ENCODE assay signal across 13 cellular contexts in genomic region chr12:3130053-3130805, GRCh38. TPM values are rescaled to one million over a fixed set of nuclear protein-coding genes. Genes with fewer than 3 reads are reported as not detected.
A peak's percentile ranks its signal among the peaks of the same experiment; 100 is the strongest.
DNase-seq lines count a peak whose midpoint lies in the region; ATAC-seq and TF ChIP-seq lines count a peak whose summit lies in the region.
"Had no signal": no experiment of that assay in that cellular context is flagged by ENCODE, and none has a peak within 500 bp of the region (broad histone marks: within the 10 kb centered on the region; RNA-seq: fewer than 3 reads in every experiment).

No MANE protein-coding gene starts in this region.

- H3K4me1 ChIP-seq in endodermal cell (ENCODE audit: control insufficient read depth, insufficient read depth, low read length) = no peaks in the 10 kb centered on the region

- H3K27ac ChIP-seq in endodermal cell (ENCODE audit: low read depth, low read length) = no peak overlapping the region

- peaks cover 1% of the 10 kb centered on the region for H3K9me3 Mint-ChIP-seq in endodermal cell
- H3K9me3 Mint-ChIP-seq in naive thymus-derived CD8-positive, alpha-beta T cell = peaks cover 0 to 12% (median 6%) of the 10 kb centered on the region in 9 donors

- H3K9ac ChIP-seq in endodermal cell (ENCODE audit: extremely low read depth, low read length, poor library complexity, severe bottlenecking) = no peak overlapping the region

- ATAC-seq in naive thymus-derived CD8-positive, alpha-beta T cell = peak in 1 of 2 donors; percentile 32

- POLR2A ChIA-PET in naive thymus-derived CD8-positive, alpha-beta T cell (lab: Charles Lee) = no interaction called here

- peak; percentile 50 for DNase-seq in DMS79 (lab: John Stamatoyannopoulos, UW)
- DNase-seq in NCI-H2171 (lab: John Stamatoyannopoulos, UW) = peak; percentile 22
- no peak for DNase-seq in endodermal cell
- DNase-seq in naive thymus-derived CD8-positive, alpha-beta T cell = no peak
- no peak for DNase-seq in KG1 (lab: John Stamatoyannopoulos, UW)
- DNase-seq in HT-29 (ENCODE audit: low spot score) = no peak
- DNase-seq in activated naive CD4-positive, alpha-beta T cell treated with anti-CD3 and anti-CD28 coated beads, Interleukin-2, amount 50 U/mL, for 16 hours = no peak
- DNase-seq in EL = no peak
- DNase-seq: activated T-cell treated with anti-CD3 and anti-CD28 coated beads, Interleukin-2, amount 50 U/mL, for 1 hour; central memory CD4-positive, alpha-beta T cell; COR-L47; NCI-H187 had no signal

- peak overlapping the region; percentile 16 for H3K27ac Mint-ChIP-seq in endodermal cell
- no peak overlapping the region for H3K27ac Mint-ChIP-seq in naive thymus-derived CD8-positive, alpha-beta T cell
- H3K27ac Mint-ChIP-seq: T-helper 1 cell treated with Interleukin-12 subunit alpha and Interleukin-12 subunit beta and Interleukin-4 antibody, amounts not matched to agents 30 μg/mL and 1 μg/mL, for 36 hours had no signal

- 87 to 90% methylated on average over 16 to 24 of the region's 24 CpGs for WGBS in endodermal cell (ENCODE audit: insufficient coverage in 1 of 2, insufficient read length in 1 of 2), 2 experiments

- peaks cover 13% of the 10 kb centered on the region for H3K4me1 Mint-ChIP-seq in endodermal cell
- peaks cover 17 to 22% (median 22%) of the 10 kb centered on the region in 4 donors for H3K4me1 Mint-ChIP-seq in naive thymus-derived CD8-positive, alpha-beta T cell

- H3K9me3 ChIP-seq in endodermal cell (ENCODE audit: control insufficient read depth, low read length) = no peaks in the 10 kb centered on the region

- no peaks in the 10 kb centered on the region for H3K36me3 ChIP-seq in endodermal cell (ENCODE audit: control insufficient read depth, insufficient read depth, low read length)

- no peaks in the 10 kb centered on the region for H3K27me3 Mint-ChIP-seq in endodermal cell (ENCODE audit: insufficient read depth)
- H3K27me3 Mint-ChIP-seq in naive thymus-derived CD8-positive, alpha-beta T cell = peaks cover 30 to 72% (median 52%) of the 10 kb centered on the region in 5 donors

- H3K27me3 ChIP-seq in endodermal cell (ENCODE audit: control insufficient read depth, insufficient read depth, low read length, poor library complexity, severe bottlenecking) = no peaks in the 10 kb centered on the region

- no peak overlapping the region for H3K4me3 ChIP-seq in endodermal cell (ENCODE audit: low read length)

- no peak overlapping the region for H3K4me3 Mint-ChIP-seq in endodermal cell
- H3K4me3 Mint-ChIP-seq in naive thymus-derived CD8-positive, alpha-beta T cell = peak overlapping the region in 7 of 10 donors; percentile 14 to 77 (median 44)
- H3K4me3 Mint-ChIP-seq: T-helper 1 cell treated with Interleukin-12 subunit alpha and Interleukin-12 subunit beta and Interleukin-4 antibody, amounts not matched to agents 30 μg/mL and 1 μg/mL, for 36 hours had no signal

- TF ChIP-seq CTCF in endodermal cell (conservative IDR thresholded peaks at IDR 0.05) = no peak

- peaks cover 23% of the 10 kb centered on the region for H3K36me3 Mint-ChIP-seq in endodermal cell (ENCODE audit: low read depth)
- H3K36me3 Mint-ChIP-seq in naive thymus-derived CD8-positive, alpha-beta T cell = peaks cover 0 to 9% (median 0%) of the 10 kb centered on the region in 3 donors

RNA-seq across cellular contexts. Expression of gene TSPAN9, which starts 53.0 kb away (rescaled TPM):
- total RNA-seq in endodermal cell = 10 to 100 TPM; 31.9 to 80.8 TPM
- polyA plus RNA-seq in endodermal cell (2013, experiment 1 of 2) = 18.8 TPM
- polyA plus RNA-seq in endodermal cell (2013, experiment 2 of 2) = 19.0 TPM
- total RNA-seq in naive thymus-derived CD8-positive, alpha-beta T cell = 1 to 10 TPM in 1 of 2 experiments, under 1 TPM in 1; 0.65 to 1.2 TPM
- not detected for polyA plus RNA-seq in naive thymus-derived CD8-positive, alpha-beta T cell
- 11.3 and 12.0 TPM in 2 replicates for total RNA-seq in HT-29 (2014; rRNA removed; shearing (Covaris generic))

Comparison
In these comparisons a context has a peak if more than half of its experiments do, and no peak if none do; other contexts are left out.
1. DNase-seq: peak in DMS79 (single experiment) and NCI-H2171 (single experiment); none in endodermal cell (single experiment), naive thymus-derived CD8-positive, alpha-beta T cell (0 of 10), KG1 (single experiment), HT-29 (single experiment), activated naive CD4-positive, alpha-beta T cell treated with anti-CD3 and anti-CD28 coated beads, Interleukin-2, amount 50 U/mL, for 16 hours (single experiment) and EL (single experiment).